Comparison of ENCODE assay signal across 9 cellular contexts in the genomic region with DNA sequence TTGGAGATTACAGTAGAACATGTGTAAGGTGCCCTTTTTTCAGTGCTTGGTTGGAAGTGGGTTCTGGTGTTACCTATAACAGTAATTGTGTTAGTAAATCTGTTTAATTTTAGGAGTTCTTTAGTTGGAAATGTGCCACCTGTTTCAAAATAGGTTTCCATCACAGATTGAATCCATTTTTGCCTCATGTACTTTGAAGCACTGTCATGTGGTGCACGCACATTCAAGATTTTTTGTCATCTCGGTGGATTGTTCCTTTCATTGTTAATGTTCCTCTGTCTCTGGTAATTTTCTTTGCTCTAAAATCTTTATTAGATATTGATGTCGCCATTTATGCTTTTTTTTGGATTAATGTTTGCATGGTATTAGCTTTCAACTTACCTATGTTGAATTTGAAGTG. TPM values are rescaled to one million over a fixed set of nuclear protein-coding genes. Genes with fewer than 3 reads are reported as not detected.
DNase-seq lines count a peak whose midpoint lies in the region; ATAC-seq, FAIRE-seq and TF ChIP-seq lines count a peak whose summit lies in the region.
"Had no signal": no experiment of that assay in that cellular context is flagged by ENCODE, and none has a peak within 500 bp of the region (broad histone marks: within the 10 kb centered on the region; RNA-seq: fewer than 3 reads in every experiment).

No MANE protein-coding gene starts in this region.

- POLR2A ChIA-PET in CD4-positive, alpha-beta T cell (lab: Charles Lee) = interaction anchor here (0.5 to 1.0 kb wide), 3 partner anchors 83 to 880 kb away, joined by 3 to 4 read pairs (median 3); no protein-coding TSS in a partner anchor

- peaks cover 2% of the 10 kb centered on the region for H3K9me3 Mint-ChIP-seq in CD4-positive, alpha-beta T cell
- peaks cover 21 to 23% of the 10 kb centered on the region in 2 donors for H3K9me3 Mint-ChIP-seq in natural killer cell

- peaks cover 73% of the 10 kb centered on the region for H3K4me1 Mint-ChIP-seq in CD4-positive, alpha-beta T cell (ENCODE audit: low read depth)
- peaks cover 48 to 67% of the 10 kb centered on the region in 2 donors for H3K4me1 Mint-ChIP-seq in natural killer cell

- H3K36me3 Mint-ChIP-seq in CD4-positive, alpha-beta T cell (ENCODE audit: low read depth) = peaks cover 46% of the 10 kb centered on the region
- H3K36me3 Mint-ChIP-seq in natural killer cell = no peaks in the 10 kb centered on the region

- CTCF ChIA-PET in CD4-positive, alpha-beta T cell (lab: Charles Lee) = no interaction called here

- no peak for DNase-seq in CD4-positive, alpha-beta T cell
- no peak for DNase-seq in Jurkat, Clone E6-1 (ENCODE audit: low read depth, low spot score)
- DNase-seq in cardiac fibroblast (ENCODE audit: low read depth in 2 of 2) = no peak
- DNase-seq in natural killer cell = no peak
- no peak for DNase-seq in NCI-H128 (lab: John Stamatoyannopoulos, UW; ENCODE audit: unreplicated experiment)
- DNase-seq in RCC 7860 (ENCODE audit: low spot score) = no peak
- DNase-seq in NCI-H1436 (lab: John Stamatoyannopoulos, UW) = no peak
- DNase-seq in AG08395 (ENCODE audit: low spot score) = no peak
- DNase-seq: NCI-H510A treated with DMSO at 0.1 percent for 48 hours had no signal

- H3K27ac Mint-ChIP-seq in CD4-positive, alpha-beta T cell = peak overlapping the region; percentile 100
- H3K27ac Mint-ChIP-seq in natural killer cell = peak overlapping the region; percentile 85 to 94

- H3K27me3 Mint-ChIP-seq in CD4-positive, alpha-beta T cell = peaks cover 7% of the 10 kb centered on the region
- peaks cover 0 to 15% of the 10 kb centered on the region in 2 donors for H3K27me3 Mint-ChIP-seq in natural killer cell (ENCODE audit: low read depth in 2 of 2)

- H3K4me3 Mint-ChIP-seq in CD4-positive, alpha-beta T cell = peak overlapping the region; percentile 91
- H3K4me3 Mint-ChIP-seq in natural killer cell = peak overlapping the region; percentile 85

- ATAC-seq in CD4-positive, alpha-beta T cell (ENCODE audit: poor library complexity) = no peak
- no peak for ATAC-seq in natural killer cell

- H3K9me3 ChIP-seq in CD4-positive, alpha-beta T cell (ENCODE audit: control insufficient read depth, low read length) = no peaks in the 10 kb centered on the region

- no peak for TF ChIP-seq CTCF in CD4-positive, alpha-beta T cell (IDR thresholded peaks at IDR 0.05)
- no peak for TF ChIP-seq CTCF in cardiac fibroblast (IDR thresholded peaks at IDR 0.05; ENCODE audit: low read depth, low read length)
- TF ChIP-seq CTCF in natural killer cell (IDR thresholded peaks at IDR 0.05) = no peak

- H3K27ac ChIP-seq in CD4-positive, alpha-beta T cell (ENCODE audit: low read depth, low read length) = no peak overlapping the region

- peak overlapping the region; percentile 86 for H3K4me3 ChIP-seq in Jurkat, Clone E6-1 (ENCODE audit: low read length)
- peak overlapping the region; percentile 60 to 76 for H3K4me3 ChIP-seq in cardiac fibroblast (replicated peaks in 1 of 2; ENCODE audit: low read depth in 2 of 2, low read length in 2 of 2)

- FAIRE-seq in RCC 7860 (lab: Jason Lieb, UNC) = no peak

- intact Hi-C loops in CD4-positive, alpha-beta T cell (cut with DNase I, micrococcal nuclease) = no loop called here
- intact Hi-C loops in natural killer cell (cut with micrococcal nuclease) = no loop called here

- H3K27me3 ChIP-seq in CD4-positive, alpha-beta T cell (ENCODE audit: control insufficient read depth, insufficient read depth, low read length) = no peaks in the 10 kb centered on the region

RNA-seq across cellular contexts. Expression of a gene that starts 1.3 kb away (rescaled TPM):
- 10 to 100 TPM; 61.9 to 63.5 TPM for total RNA-seq in CD4-positive, alpha-beta T cell
- 29.4 TPM for polyA plus RNA-seq in Jurkat, Clone E6-1 (2012; ENCODE audit: insufficient read depth, insufficient read length)
- total RNA-seq in natural killer cell = 10 to 100 TPM; 66.0 to 78.9 (median 68.0) TPM
